13 cellular contexts compared by ENCODE assay signal in the genomic region with DNA sequence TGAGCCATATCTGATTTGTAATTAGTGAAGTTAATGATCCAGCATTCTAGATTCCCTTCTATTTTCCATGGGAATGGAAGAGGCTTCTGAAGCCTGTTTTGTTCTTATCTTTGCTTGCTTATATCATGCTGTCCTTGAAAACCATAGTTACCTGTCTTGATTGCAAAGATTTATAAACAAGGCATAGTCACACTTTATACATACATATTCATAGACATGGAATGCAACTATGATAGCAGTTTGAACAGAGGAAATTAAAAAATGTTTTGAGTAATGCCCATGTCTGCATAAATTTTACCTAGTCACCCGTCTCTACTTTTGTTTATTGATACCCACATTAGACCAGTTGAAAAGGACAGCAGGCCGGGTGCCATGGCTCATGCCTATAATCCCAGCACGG.
"Had no signal": no experiment of that assay in that cellular context is flagged by ENCODE, and none has a peak within 500 bp of the region (broad histone marks: within the 10 kb centered on the region; RNA-seq: fewer than 3 reads in every experiment).

No MANE protein-coding gene starts in this region.

- H3K4me2 ChIP-seq: hepatocyte, smooth muscle cell had no signal

- H3K27ac ChIP-seq: colonic mucosa, gastrocnemius medialis, hepatocyte had no signal

- H2AFZ ChIP-seq: hepatocyte had no signal

- H3K4me3 ChIP-seq: colonic mucosa, gastrocnemius medialis, hepatocyte, smooth muscle cell had no signal

- ATAC-seq: activated CD4-positive, CD25-positive, alpha-beta regulatory T cell treated with anti-CD3 and anti-CD28 coated beads, Interleukin-2, amount 50 U/mL, for 24 hours; activated CD8-positive, alpha-beta memory T cell treated with anti-CD3 and anti-CD28 coated beads, Interleukin-2, amount 10 ng/mL, durations not matched to agents 7 days and 5 days; activated naive CD4-positive, alpha-beta T cell treated with anti-CD3 and anti-CD28 coated beads, Interleukin-2, amount 50 U/mL, for 72 hours; gastrocnemius medialis; natural killer cell had no signal

- H3K4me1 ChIP-seq: colonic mucosa had no signal

- H3K36me3 ChIP-seq: colonic mucosa, gastrocnemius medialis had no signal

- H3K27me3 ChIP-seq: colonic mucosa, gastrocnemius medialis, hepatocyte had no signal

- DNase-seq: activated CD4-positive, alpha-beta T cell treated with anti-CD3 and anti-CD28 coated beads, Interleukin-2, amount 50 U/mL, for 4 hours; activated CD8-positive, alpha-beta memory T cell treated with anti-CD3 and anti-CD28 coated beads, Interleukin-2, amount 10 ng/mL, durations not matched to agents 7 days and 5 days; activated effector memory CD4-positive, alpha-beta T cell treated with anti-CD3 and anti-CD28 coated beads, Interleukin-2, amount 50 U/mL, for 16 hours; activated T-cell treated with anti-CD3 and anti-CD28 coated beads, Interleukin-2, amount 50 U/mL, for 24 hours; colonic mucosa; effector CD4-positive, alpha-beta T cell; gastrocnemius medialis; natural killer cell; posterior cingulate gyrus had no signal

- H3K9me3 ChIP-seq: colonic mucosa, gastrocnemius medialis had no signal
